Comparison of ENCODE assay signal across 23 cellular contexts in the genomic region with DNA sequence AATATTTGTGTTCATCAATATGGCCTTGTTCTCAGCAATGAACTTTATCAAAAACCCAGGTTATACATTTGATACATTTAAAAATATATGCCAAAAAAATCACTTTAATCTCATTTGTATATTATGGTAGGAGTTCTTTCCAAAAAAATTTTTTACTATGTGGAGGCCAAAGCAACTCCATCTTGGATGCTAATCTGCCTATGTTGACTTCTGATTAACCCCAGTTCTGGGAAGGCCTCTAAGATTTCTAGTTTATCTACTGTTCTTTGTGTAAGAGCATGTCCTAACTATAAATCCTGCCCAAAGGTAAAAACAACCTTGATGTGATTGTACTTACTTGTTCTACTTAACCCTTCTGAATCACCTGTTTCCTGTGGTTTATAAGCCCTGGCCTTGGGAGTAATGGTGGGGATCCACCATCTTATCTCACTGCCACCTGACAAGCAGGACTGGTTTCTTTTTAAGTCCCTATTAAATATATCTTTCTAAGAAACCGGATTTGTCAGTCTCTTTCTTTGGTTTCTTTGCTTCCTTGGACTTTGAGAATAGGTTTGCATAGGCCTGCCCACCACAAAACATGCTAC. TPM values are rescaled to one million over a fixed set of nuclear protein-coding genes. Genes with fewer than 3 reads are reported as not detected.
DNase-seq lines count a peak whose midpoint lies in the region; ATAC-seq and TF ChIP-seq lines count a peak whose summit lies in the region.
"Had no signal": no experiment of that assay in that cellular context is flagged by ENCODE, and none has a peak within 500 bp of the region (broad histone marks: within the 10 kb centered on the region; RNA-seq: fewer than 3 reads in every experiment).

No MANE protein-coding gene starts in this region.

- peaks cover 20% of the 10 kb centered on the region for H3K4me1 Mint-ChIP-seq in activated CD4-positive, alpha-beta T cell treated with anti-CD3 and anti-CD28 coated beads, Interleukin-2, amount 10 ng/mL, durations not matched to agents 24 days and 14 days
- H3K4me1 Mint-ChIP-seq in activated CD8-positive, alpha-beta T cell treated with anti-CD3 and anti-CD28 coated beads, Interleukin-2, amount 10 ng/mL, durations not matched to agents 7 days and 5 days (ENCODE audit: low read depth) = peaks cover 34% of the 10 kb centered on the region

- H3K27me3 ChIP-seq in ascending aorta = no peaks in the 10 kb centered on the region
- H3K27me3 ChIP-seq: heart left ventricle, right lobe of liver had no signal

- peaks cover 28% of the 10 kb centered on the region for H3K36me3 Mint-ChIP-seq in activated CD4-positive, alpha-beta T cell treated with anti-CD3 and anti-CD28 coated beads, Interleukin-2, amount 10 ng/mL, durations not matched to agents 24 days and 14 days (ENCODE audit: low read depth)
- peaks cover 33% of the 10 kb centered on the region for H3K36me3 Mint-ChIP-seq in activated CD8-positive, alpha-beta T cell treated with anti-CD3 and anti-CD28 coated beads, Interleukin-2, amount 10 ng/mL, durations not matched to agents 7 days and 5 days (ENCODE audit: low read depth)

- H3K4me3 Mint-ChIP-seq in activated CD4-positive, alpha-beta T cell treated with anti-CD3 and anti-CD28 coated beads, Interleukin-2, amount 10 ng/mL, durations not matched to agents 24 days and 14 days = no peak overlapping the region
- H3K4me3 Mint-ChIP-seq in activated CD8-positive, alpha-beta T cell treated with anti-CD3 and anti-CD28 coated beads, Interleukin-2, amount 10 ng/mL, durations not matched to agents 7 days and 5 days = no peak overlapping the region
- H3K4me3 Mint-ChIP-seq: dendritic cell treated with granulocyte-macrophage colony-stimulating factor and Interleukin-4, amounts not matched to agents 40 ng/mL and 50 ng/mL, for 4 days; nephron progenitor cell had no signal

- no peak for TF ChIP-seq CTCF in ascending aorta (IDR thresholded peaks at IDR 0.05)

- H3K36me3 ChIP-seq in ascending aorta = no peaks in the 10 kb centered on the region
- H3K36me3 ChIP-seq: heart left ventricle, right lobe of liver had no signal

- H3K4me3 ChIP-seq in ascending aorta = no peak overlapping the region
- H3K4me3 ChIP-seq: heart left ventricle, left ventricle myocardium inferior, right lobe of liver had no signal

- H3K27me3 Mint-ChIP-seq in activated CD4-positive, alpha-beta T cell treated with anti-CD3 and anti-CD28 coated beads, Interleukin-2, amount 10 ng/mL, durations not matched to agents 24 days and 14 days = no peaks in the 10 kb centered on the region
- H3K27me3 Mint-ChIP-seq in activated CD8-positive, alpha-beta T cell treated with anti-CD3 and anti-CD28 coated beads, Interleukin-2, amount 10 ng/mL, durations not matched to agents 7 days and 5 days (ENCODE audit: low read depth) = no peaks in the 10 kb centered on the region
- H3K27me3 Mint-ChIP-seq: dendritic cell treated with granulocyte-macrophage colony-stimulating factor and Interleukin-4, amounts not matched to agents 40 ng/mL and 50 ng/mL, for 4 days had no signal

- H3K9me3 ChIP-seq in ascending aorta = peaks cover 0 to 3% of the 10 kb centered on the region in 2 donors
- H3K9me3 ChIP-seq: right lobe of liver had no signal

- peak; percentile 64 for ATAC-seq in activated CD8-positive, alpha-beta T cell treated with anti-CD3 and anti-CD28 coated beads, Interleukin-2, amount 10 ng/mL, durations not matched to agents 7 days and 5 days
- ATAC-seq in left colon = peak; percentile 23
- ATAC-seq: heart left ventricle, right lobe of liver had no signal

- H3K27ac ChIP-seq in ascending aorta = no peak overlapping the region
- H3K27ac ChIP-seq: heart left ventricle, HL-60, left ventricle myocardium inferior, parathyroid adenoma, right lobe of liver had no signal

- H3K27ac Mint-ChIP-seq in activated CD4-positive, alpha-beta T cell treated with anti-CD3 and anti-CD28 coated beads, Interleukin-2, amount 10 ng/mL, durations not matched to agents 24 days and 14 days = no peak overlapping the region
- H3K27ac Mint-ChIP-seq in activated CD8-positive, alpha-beta T cell treated with anti-CD3 and anti-CD28 coated beads, Interleukin-2, amount 10 ng/mL, durations not matched to agents 7 days and 5 days = peak overlapping the region; percentile 70
- H3K27ac Mint-ChIP-seq: dendritic cell treated with granulocyte-macrophage colony-stimulating factor and Interleukin-4, amounts not matched to agents 40 ng/mL and 50 ng/mL, for 4 days had no signal

- in situ Hi-C loops in KBM-7 (cut with MboI; ENCODE audit: low pct_unique_long_range_greater_than_20kb, low sequenced_read_pairs) = no loop called here

- intact Hi-C loops in activated CD4-positive, alpha-beta T cell treated with anti-CD3 and anti-CD28 coated beads, Interleukin-2, amount 10 ng/mL, durations not matched to agents 24 days and 14 days (cut with micrococcal nuclease) = no loop called here
- intact Hi-C loops in left colon (cut with DNase I, micrococcal nuclease) (no loop called here), ascending aorta (cut with DNase I) (no loop called here)

- POLR2A ChIA-PET in activated CD8-positive, alpha-beta T cell treated with anti-CD3 and anti-CD28 coated beads, Interleukin-2, amount 10 ng/mL, durations not matched to agents 7 days and 5 days (lab: Charles Lee) = no interaction called here

- no peaks in the 10 kb centered on the region for H3K4me1 ChIP-seq in ascending aorta
- H3K4me1 ChIP-seq: parathyroid adenoma had no signal

- peak; percentile 60 for DNase-seq in activated CD4-positive, alpha-beta T cell treated with anti-CD3 and anti-CD28 coated beads, Interleukin-2, amount 10 ng/mL, durations not matched to agents 24 days and 14 days
- no peak for DNase-seq in activated CD4-positive, alpha-beta T cell treated with anti-CD3 and anti-CD28 coated beads for 4 hours
- DNase-seq in KBM-7 (peak; percentile 34), left colon (no peak), COR-L47 (lab: John Stamatoyannopoulos, UW) (no peak), ascending aorta (ENCODE audit: low spot score in 2 of 2) (no peak), epidermal melanocyte (ENCODE audit: insufficient read length, low spot score) (no peak)
- DNase-seq in activated CD8-positive, alpha-beta T cell treated with anti-CD3 and anti-CD28 coated beads, Interleukin-2, amount 10 ng/mL, durations not matched to agents 7 days and 5 days = peak; percentile 39
- DNase-seq: activated CD4-positive, alpha-beta T cell treated with anti-CD3 and anti-CD28 coated beads, Interleukin-2, amount 50 U/mL, for 48 hours; caudate nucleus; heart left ventricle; IMR-90; left ventricle myocardium inferior; MV-4-11; NCI-H1694; NCI-H748 treated with DMSO at 0.1 percent for 48 hours; nephron progenitor cell; right lobe of liver; Right ventricle myocardium superior; SW 1271 had no signal

- peaks cover 10% of the 10 kb centered on the region for H3K9me3 Mint-ChIP-seq in activated CD4-positive, alpha-beta T cell treated with anti-CD3 and anti-CD28 coated beads, Interleukin-2, amount 10 ng/mL, durations not matched to agents 24 days and 14 days
- no peaks in the 10 kb centered on the region for H3K9me3 Mint-ChIP-seq in activated CD8-positive, alpha-beta T cell treated with anti-CD3 and anti-CD28 coated beads, Interleukin-2, amount 10 ng/mL, durations not matched to agents 7 days and 5 days (ENCODE audit: insufficient read depth)

- CTCF ChIA-PET in activated CD8-positive, alpha-beta T cell treated with anti-CD3 and anti-CD28 coated beads, Interleukin-2, amount 10 ng/mL, durations not matched to agents 7 days and 5 days (lab: Charles Lee) = no interaction called here

RNA-seq across cellular contexts. Expression of a gene that starts 46.7 kb away (rescaled TPM):
- total RNA-seq in activated CD4-positive, alpha-beta T cell treated with anti-CD3 and anti-CD28 coated beads, Interleukin-2, amount 10 ng/mL, durations not matched to agents 24 days and 14 days = 23.8 and 25.9 TPM in 2 replicates
- 10 to 100 TPM; 20.4 to 23.5 TPM for total RNA-seq in activated CD8-positive, alpha-beta T cell treated with anti-CD3 and anti-CD28 coated beads, Interleukin-2, amount 10 ng/mL, durations not matched to agents 7 days and 5 days
- 10 to 100 TPM in 1 of 2 donors, 1 to 10 TPM in 1; 8.7 to 10.1 TPM for total RNA-seq in left colon
- total RNA-seq in ascending aorta = 13.4 TPM

Comparison
In these comparisons a context has a peak if more than half of its experiments do, and no peak if none do; other contexts are left out.
1. DNase-seq: peak in activated CD4-positive, alpha-beta T cell treated with anti-CD3 and anti-CD28 coated beads, Interleukin-2, amount 10 ng/mL, durations not matched to agents 24 days and 14 days (single experiment), KBM-7 (single experiment) and activated CD8-positive, alpha-beta T cell treated with anti-CD3 and anti-CD28 coated beads, Interleukin-2, amount 10 ng/mL, durations not matched to agents 7 days and 5 days (single experiment); none in activated CD4-positive, alpha-beta T cell treated with anti-CD3 and anti-CD28 coated beads for 4 hours (0 of 2), left colon (0 of 2), COR-L47 (single experiment), ascending aorta (0 of 2) and epidermal melanocyte (single experiment).